Comparison of ENCODE assay signal across 28 cellular contexts in genomic region chr11:70551323-70552166, GRCh38.
DNase-seq lines count a peak whose midpoint lies in the region; ATAC-seq, FAIRE-seq and TF ChIP-seq lines count a peak whose summit lies in the region.
"Had no signal": no experiment of that assay in that cellular context is flagged by ENCODE, and none has a peak within 500 bp of the region (broad histone marks: within the 10 kb centered on the region; RNA-seq: fewer than 3 reads in every experiment).

No MANE protein-coding gene starts in this region.

- no peaks in the 10 kb centered on the region for H3K9me3 ChIP-seq in astrocyte (ENCODE audit: insufficient read depth, low read depth, low read length)
- no peaks in the 10 kb centered on the region for H3K9me3 ChIP-seq in spleen
- H3K9me3 ChIP-seq: BE2C, pancreas, right atrium auricular region, thoracic aorta had no signal

- H2AFZ ChIP-seq in astrocyte (ENCODE audit: low read depth, low read length), result peak overlapping the region; percentile 14

- peak overlapping the region; percentile 36 for H3K27ac Mint-ChIP-seq in astrocyte (ENCODE audit: unreplicated experiment)
- H3K27ac Mint-ChIP-seq: activated T-cell treated with anti-CD3 and anti-CD28 coated beads, Interleukin-2, amount 50 U/mL, for 24 hours had no signal

- no peak overlapping the region for H3K4me3 Mint-ChIP-seq in astrocyte (ENCODE audit: unreplicated experiment)
- H3K4me3 Mint-ChIP-seq: activated T-cell treated with anti-CD3 and anti-CD28 coated beads, Interleukin-2, amount 50 U/mL, for 24 hours had no signal

- WGBS in spleen, 5 donors, result 75 to 80% (median 77%) methylated on average over 22 to 24 of the region's 24 CpGs

- peaks cover 16% of the 10 kb centered on the region for H3K4me1 ChIP-seq in astrocyte (ENCODE audit: insufficient read depth, low read length)
- peaks cover 0 to 9% (median 0%) of the 10 kb centered on the region in 6 donors for H3K4me1 ChIP-seq in spleen
- H3K4me1 ChIP-seq: pancreas had no signal

- H3K79me2 ChIP-seq in astrocyte (ENCODE audit: insufficient read depth, low read length), result no peaks in the 10 kb centered on the region

- H3K27me3 Mint-ChIP-seq in astrocyte (ENCODE audit: low read depth, unreplicated experiment), result peaks cover 5% of the 10 kb centered on the region
- H3K27me3 Mint-ChIP-seq: activated T-cell treated with anti-CD3 and anti-CD28 coated beads, Interleukin-2, amount 50 U/mL, for 24 hours had no signal

- DNase-seq in H7, result peak; percentile 69
- DNase-seq in astrocyte (ENCODE audit: low read depth), result peak; percentile 78
- peak; percentile 12 for DNase-seq in kidney glomerular epithelial cell (lab: John Stamatoyannopoulos, UW)
- peak; percentile 54 for DNase-seq in spleen
- DNase-seq in AG08395 (ENCODE audit: low spot score), result no peak
- no peak for DNase-seq in superior temporal gyrus (ENCODE audit: extremely low spot score)
- DNase-seq: activated naive CD4-positive, alpha-beta T cell treated with Interleukin-2 at 50 U/mL for 16 hours; activated T-cell treated with anti-CD3 and anti-CD28 coated beads, Interleukin-2, amount 50 U/mL, for 24 hours; amniotic stem cell; BE2C; cortex of kidney; DMS79; glutamatergic neuron; Kasumi-1; left colon; MV-4-11; NCI-H510A; pancreas; stimulated activated CD4-positive, alpha-beta T cell treated with anti-CD3 and anti-CD28 coated beads, Interleukin-12 subunit alpha, Interleukin-12 subunit beta, amount 100 ng/mL, for 4 hours; stimulated activated CD4-positive, alpha-beta T cell treated with anti-CD3 and anti-CD28 coated beads, Interleukin-4, amount 100 ng/mL, for 4 hours; stimulated activated naive CD4-positive, alpha-beta T cell had no signal

- no peak for TF ChIP-seq POLR2A in spleen (IDR thresholded peaks at IDR 0.05)

- H3K4me1 Mint-ChIP-seq in astrocyte (ENCODE audit: low read depth, unreplicated experiment), result peaks cover 10% of the 10 kb centered on the region

- TF ChIP-seq CTCF in astrocyte (IDR thresholded peaks at IDR 0.05; ENCODE audit: insufficient read depth, low read depth, low read length) (no peak), spleen (IDR thresholded peaks at IDR 0.05 in 8 of 11, conservative IDR thresholded peaks at IDR 0.05 in 3 of 11) (no peak)

- H4K20me1 ChIP-seq in astrocyte (ENCODE audit: insufficient read depth, low read length), result no peaks in the 10 kb centered on the region

- H3K36me3 ChIP-seq in H7 (replicated peaks; ENCODE audit: control insufficient read depth, insufficient read depth, low read length) (no peaks in the 10 kb centered on the region), astrocyte (ENCODE audit: insufficient read depth, low read length) (no peaks in the 10 kb centered on the region), spleen (no peaks in the 10 kb centered on the region)
- H3K36me3 ChIP-seq: BE2C, pancreas, right atrium auricular region, SJSA1, thoracic aorta had no signal

- H3K4me2 ChIP-seq in astrocyte (ENCODE audit: low read length), result peak overlapping the region; percentile 37

- no peaks in the 10 kb centered on the region for H3K27me3 ChIP-seq in H7 (ENCODE audit: control insufficient read depth, insufficient read depth, low read length)
- no peaks in the 10 kb centered on the region for H3K27me3 ChIP-seq in astrocyte (ENCODE audit: insufficient read depth, low read length)
- H3K27me3 ChIP-seq in spleen (replicated peaks in 1 of 7), result peaks cover 0 to 17% (median 0%) of the 10 kb centered on the region in 7 donors
- H3K27me3 ChIP-seq: BE2C, pancreas, right atrium auricular region, SJSA1 had no signal

- H3K27ac ChIP-seq in astrocyte (ENCODE audit: low read depth, low read length), result peak overlapping the region; percentile 48
- H3K27ac ChIP-seq in spleen, result no peak overlapping the region
- H3K27ac ChIP-seq: pancreas, right atrium auricular region, SJSA1, thoracic aorta had no signal

- no peak for ATAC-seq in GM18520 (IDR thresholded peaks at IDR 0.05; ENCODE audit: unreplicated experiment)
- ATAC-seq: left colon, pancreas had no signal

- intact Hi-C loops in spleen (cut with DNase I; ENCODE audit: low total_unique reads), result no loop called here

- peaks cover 3% of the 10 kb centered on the region for H3K36me3 Mint-ChIP-seq in astrocyte (ENCODE audit: low read depth, unreplicated experiment)

- H3K9me3 Mint-ChIP-seq in astrocyte (ENCODE audit: unreplicated experiment), result no peaks in the 10 kb centered on the region
- H3K9me3 Mint-ChIP-seq: activated T-cell treated with anti-CD3 and anti-CD28 coated beads, Interleukin-2, amount 50 U/mL, for 24 hours had no signal

- no peak overlapping the region for H3K9ac ChIP-seq in astrocyte (ENCODE audit: low read length)

- H3K4me3 ChIP-seq in H7 (ENCODE audit: insufficient read depth, low read depth, low read length) (no peak overlapping the region), astrocyte (ENCODE audit: insufficient read depth, low read depth, low read length) (no peak overlapping the region), spleen (no peak overlapping the region)
- H3K4me3 ChIP-seq: pancreas, right atrium auricular region, SJSA1, thoracic aorta had no signal

- FAIRE-seq in astrocyte (lab: Jason Lieb, UNC), result no peak
- FAIRE-seq: endometrium, H54, pancreas, TTC549 had no signal

Comparison
In these comparisons a context has a peak if more than half of its experiments do, and no peak if none do; other contexts are left out.
1. DNase-seq: peak in H7 (single experiment), astrocyte (single experiment), kidney glomerular epithelial cell (single experiment) and spleen (single experiment); none in AG08395 (single experiment) and superior temporal gyrus (single experiment).